ENCODE assay signal across 26 cellular contexts in the genomic region with DNA sequence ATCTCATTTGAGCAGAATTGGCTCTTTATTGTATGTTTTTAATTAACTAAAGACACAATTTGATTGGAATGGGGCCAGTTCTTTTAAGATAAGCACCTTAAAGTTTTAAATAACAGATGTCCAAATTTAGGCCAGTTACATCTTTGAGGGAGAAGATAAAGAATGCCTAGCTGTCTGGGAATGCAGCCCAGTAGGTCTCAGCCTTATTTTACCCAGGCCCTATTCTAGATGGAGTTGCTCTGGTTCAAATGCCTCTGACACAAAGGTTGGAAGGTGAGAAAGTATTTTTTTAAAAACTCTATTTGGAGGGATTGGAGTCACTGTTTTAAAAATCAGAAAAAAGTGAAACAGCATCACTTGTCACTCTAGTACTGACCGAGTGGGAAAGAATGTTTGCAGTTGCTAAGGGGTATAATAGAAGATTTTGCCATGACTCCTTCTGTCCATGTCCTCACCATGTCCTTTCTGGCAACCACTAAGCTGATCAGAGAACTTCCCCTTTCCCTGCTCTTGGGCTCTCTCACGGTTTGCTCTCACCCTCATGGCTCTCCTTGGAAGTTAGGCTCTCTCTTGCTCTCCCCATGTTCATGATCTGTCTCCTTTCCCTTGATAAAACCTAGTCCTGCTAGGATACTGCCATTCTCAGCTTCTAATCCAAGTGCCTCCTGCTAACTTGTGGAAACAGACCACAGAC.
"Had no signal": no experiment of that assay in that cellular context is flagged by ENCODE, and none has a peak within 500 bp of the region (broad histone marks: within the 10 kb centered on the region; RNA-seq: fewer than 3 reads in every experiment).

No MANE protein-coding gene starts in this region.

- H3K36me3 Mint-ChIP-seq: activated naive CD4-positive, alpha-beta T cell treated with anti-CD3 and anti-CD28 coated beads, Interleukin-2, amount 50 U/mL, for 24 hours; WTC11 had no signal

- H3K27me3 ChIP-seq: breast epithelium, SJSA1 had no signal

- H3K36me3 ChIP-seq: breast epithelium, SJSA1 had no signal

- H3K9me3 Mint-ChIP-seq: activated naive CD4-positive, alpha-beta T cell treated with anti-CD3 and anti-CD28 coated beads, Interleukin-2, amount 50 U/mL, for 24 hours; activated T-cell treated with anti-CD3 and anti-CD28 coated beads, Interleukin-2, amount 50 U/mL, for 24 hours; activated T-helper 1 cell treated with anti-CD3 and anti-CD28 coated beads, Interleukin-12 subunit alpha, Interleukin-12 subunit beta, Interleukin-2, Interleukin-4 antibody, amounts not matched to agents 30 ng/mL and 10 ng/mL and 1 ng/mL, durations not matched to agents 14 hours and 24 hours and 36 hours had no signal

- H3K9me3 ChIP-seq: breast epithelium, SJSA1 had no signal

- H3K4me1 Mint-ChIP-seq: activated naive CD4-positive, alpha-beta T cell treated with anti-CD3 and anti-CD28 coated beads, Interleukin-2, amount 50 U/mL, for 24 hours; T-helper 17 cell had no signal

- H3K27ac ChIP-seq: breast epithelium, SJSA1 had no signal

- DNase-seq: activated CD4-positive, alpha-beta T cell treated with anti-CD3 and anti-CD28 coated beads for 48 hours; activated CD4-positive, alpha-beta T cell treated with anti-CD3 and anti-CD28 coated beads, Interleukin-2, amount 50 U/mL, for 4 hours; activated CD4-positive, CD25-positive, alpha-beta regulatory T cell treated with anti-CD3 and anti-CD28 coated beads, Interleukin-2, amount 50 U/mL, for 72 hours; activated CD8-positive, alpha-beta memory T cell treated with anti-CD3 and anti-CD28 coated beads, Interleukin-2, amount 50 U/mL, for 48 hours; activated CD8-positive, alpha-beta T cell treated with anti-CD3 and anti-CD28 coated beads, Interleukin-2, amount 10 ng/mL, durations not matched to agents 7 days and 5 days; activated effector memory CD4-positive, alpha-beta T cell treated with Interleukin-2 at 50 U/mL for 16 hours; activated naive CD4-positive, alpha-beta T cell; activated T-cell treated with anti-CD3 and anti-CD28 coated beads, Interleukin-2, amount 50 U/mL, for 24 hours; aorta; central memory CD4-positive, alpha-beta T cell; NCI-H1092 treated with DMSO at 0.1 percent for 48 hours; NCI-H1417 treated with DMSO at 0.1 percent for 48 hours; NCI-H1694; NCI-H2029; NCI-H2107; NCI-H524; PC-3; T-helper 17 cell; T-helper 9 cell had no signal

- H3K4me1 ChIP-seq: breast epithelium, SJSA1 had no signal

- H3K27ac Mint-ChIP-seq: activated CD8-positive, alpha-beta T cell treated with anti-CD3 and anti-CD28 coated beads, Interleukin-2, amount 10 ng/mL, durations not matched to agents 7 days and 5 days; activated naive CD4-positive, alpha-beta T cell treated with anti-CD3 and anti-CD28 coated beads, Interleukin-2, amount 50 U/mL, for 24 hours; activated T-cell treated with anti-CD3 and anti-CD28 coated beads, Interleukin-2, amount 50 U/mL, for 24 hours; activated T-helper 1 cell treated with anti-CD3 and anti-CD28 coated beads, Interleukin-12 subunit alpha, Interleukin-12 subunit beta, Interleukin-2, Interleukin-4 antibody, amounts not matched to agents 30 ng/mL and 10 ng/mL and 1 ng/mL, durations not matched to agents 14 hours and 24 hours and 36 hours; T-helper 17 cell; WTC11 had no signal

- H3K4me3 Mint-ChIP-seq: activated CD8-positive, alpha-beta T cell treated with anti-CD3 and anti-CD28 coated beads, Interleukin-2, amount 10 ng/mL, durations not matched to agents 7 days and 5 days; activated naive CD4-positive, alpha-beta T cell treated with anti-CD3 and anti-CD28 coated beads, Interleukin-2, amount 50 U/mL, for 24 hours; activated T-cell treated with anti-CD3 and anti-CD28 coated beads, Interleukin-2, amount 50 U/mL, for 24 hours; activated T-helper 1 cell treated with anti-CD3 and anti-CD28 coated beads, Interleukin-12 subunit alpha, Interleukin-12 subunit beta, Interleukin-2, Interleukin-4 antibody, amounts not matched to agents 30 ng/mL and 10 ng/mL and 1 ng/mL, durations not matched to agents 14 hours and 24 hours and 36 hours; T-helper 17 cell; WTC11 had no signal

- ATAC-seq: activated CD8-positive, alpha-beta T cell treated with anti-CD3 and anti-CD28 coated beads, Interleukin-2, amount 10 ng/mL, durations not matched to agents 7 days and 5 days; K562; PC-3; SK-N-SH treated with all-trans-retinoic acid at 6 μM for 48 hours; T-helper 17 cell; WTC11 had no signal

- H3K4me3 ChIP-seq: breast epithelium, K562, SJSA1 had no signal

- H3K27me3 Mint-ChIP-seq: T-helper 17 cell had no signal
